In the genomic region with DNA sequence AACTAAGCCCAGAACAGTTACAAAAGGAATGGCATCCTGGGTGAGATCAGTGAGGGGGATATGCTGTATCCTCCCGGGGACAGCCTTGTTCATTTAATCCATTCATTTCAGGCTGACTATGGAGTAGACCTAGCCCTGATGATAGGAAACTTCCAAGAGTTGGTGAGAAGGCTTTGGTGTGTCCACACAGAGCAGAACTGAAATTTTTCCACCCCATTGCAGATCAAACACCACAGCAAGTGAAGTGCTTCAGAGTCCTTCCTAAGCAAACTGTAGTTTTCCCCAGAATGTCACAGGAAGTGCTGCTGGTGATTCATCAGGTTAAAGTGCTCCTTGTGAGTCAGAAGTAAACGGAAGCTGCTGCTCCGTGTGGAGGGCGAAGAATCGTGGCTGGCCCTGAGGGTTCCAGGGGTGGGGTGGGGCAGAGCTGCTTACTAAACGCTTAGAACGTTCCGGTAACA, we compare ENCODE assay signal across 8 cellular contexts.
A peak's percentile ranks its signal among the peaks of the same experiment; 100 is the strongest.
DNase-seq lines count a peak whose midpoint lies in the region; ATAC-seq and TF ChIP-seq lines count a peak whose summit lies in the region.

No MANE protein-coding gene starts in this region.

- TF ChIP-seq POLR2A in Peyer's patch (IDR thresholded peaks at IDR 0.05) = peak in 1 of 2 donors; percentile 50

- POLR2A ChIA-PET in AG04450 (lab: Yijun Ruan, JAX) = interaction anchor here (0.6 to 1.4 kb wide), 4 partner anchors 11 to 429 kb away, joined by 3 to 5 read pairs (median 4); no protein-coding TSS in a partner anchor

- peak overlapping the region; percentile 73 for H3K4me3 Mint-ChIP-seq in activated T-helper 17 cell treated with anti-CD3 and anti-CD28 coated beads, Interleukin-2, amount 50 U/mL, for 72 hours

- DNase-seq in AG04450 (ENCODE audit: low read depth, low spot score) = peak; percentile 86
- DNase-seq in Peyer's patch = peak in 2 of 3 donors; percentile 83 to 90
- DNase-seq in foreskin melanocyte = peak; percentile 92
- DNase-seq in smooth muscle cell of the brain vasculature (ENCODE audit: low read depth, low spot score) = peak; percentile 75

- ATAC-seq in GM21447 (IDR thresholded peaks at IDR 0.05; ENCODE audit: unreplicated experiment) = peak; percentile 58
- peak; percentile 79 for ATAC-seq in activated T-helper 17 cell treated with anti-CD3 and anti-CD28 coated beads, Interleukin-2, amount 50 U/mL, for 72 hours (replicated peaks)
- no peak for ATAC-seq in HG03159 (IDR thresholded peaks at IDR 0.05; ENCODE audit: unreplicated experiment)
- no peak for ATAC-seq in HG03025 (IDR thresholded peaks at IDR 0.05; ENCODE audit: low FRiP score, unreplicated experiment)

- H3K27me3 ChIP-seq in AG04450 (ENCODE audit: control insufficient read depth, insufficient read depth, low read length) = no peaks in the 10 kb centered on the region
- H3K27me3 ChIP-seq in Peyer's patch = no peaks in the 10 kb centered on the region

- no peaks in the 10 kb centered on the region for H3K9me3 Mint-ChIP-seq in activated T-helper 17 cell treated with anti-CD3 and anti-CD28 coated beads, Interleukin-2, amount 50 U/mL, for 72 hours

- H3K27me3 Mint-ChIP-seq in activated T-helper 17 cell treated with anti-CD3 and anti-CD28 coated beads, Interleukin-2, amount 50 U/mL, for 72 hours = peaks cover 7% of the 10 kb centered on the region

- H3K27ac ChIP-seq in AG04450 (ENCODE audit: low read depth, low read length) (peak overlapping the region; percentile 95), Peyer's patch (peak overlapping the region in 3 of 4 donors; percentile 68 to 90 (median 80))

- CTCF ChIA-PET in AG04450 (lab: Charles Lee) = interaction anchor here (0.6 to 5.1 kb wide), 11 partner anchors 11 to 742 kb away, joined by 3 to 57 read pairs (median 3); no protein-coding TSS in a partner anchor

- H3K27ac Mint-ChIP-seq in activated T-helper 17 cell treated with anti-CD3 and anti-CD28 coated beads, Interleukin-2, amount 50 U/mL, for 72 hours = no peak overlapping the region

- TF ChIP-seq CTCF in AG04450 (IDR thresholded peaks at IDR 0.05; ENCODE audit: low read depth, low read length) (no peak), Peyer's patch (IDR thresholded peaks at IDR 0.05) (no peak)

- H3K36me3 Mint-ChIP-seq in activated T-helper 17 cell treated with anti-CD3 and anti-CD28 coated beads, Interleukin-2, amount 50 U/mL, for 72 hours (ENCODE audit: low read depth) = no peaks in the 10 kb centered on the region

- peaks cover 0 to 24% (median 4%) of the 10 kb centered on the region in 4 donors for H3K4me1 ChIP-seq in Peyer's patch

- no peak overlapping the region for H3K4me3 ChIP-seq in AG04450 (ENCODE audit: low read depth, low read length)
- H3K4me3 ChIP-seq in Peyer's patch = no peak overlapping the region

- H3K9me3 ChIP-seq in AG04450 (ENCODE audit: control insufficient read depth, insufficient read depth, low read length) (no peaks in the 10 kb centered on the region), Peyer's patch (no peaks in the 10 kb centered on the region)

- H3K36me3 ChIP-seq in Peyer's patch = no peaks in the 10 kb centered on the region

- H3K4me1 Mint-ChIP-seq in activated T-helper 17 cell treated with anti-CD3 and anti-CD28 coated beads, Interleukin-2, amount 50 U/mL, for 72 hours = peaks cover 19% of the 10 kb centered on the region

Comparison
In these comparisons a context has a peak if more than half of its experiments do, and no peak if none do; other contexts are left out.
1. ATAC-seq: peak in GM21447 (single experiment) and activated T-helper 17 cell treated with anti-CD3 and anti-CD28 coated beads, Interleukin-2, amount 50 U/mL, for 72 hours (single experiment); none in HG03159 (single experiment) and HG03025 (single experiment).
2. Peak in every context shown above with its lines, with median percentiles within 50 percentile points of each other: DNase-seq.